16 cellular contexts compared by ENCODE assay signal in the genomic region with DNA sequence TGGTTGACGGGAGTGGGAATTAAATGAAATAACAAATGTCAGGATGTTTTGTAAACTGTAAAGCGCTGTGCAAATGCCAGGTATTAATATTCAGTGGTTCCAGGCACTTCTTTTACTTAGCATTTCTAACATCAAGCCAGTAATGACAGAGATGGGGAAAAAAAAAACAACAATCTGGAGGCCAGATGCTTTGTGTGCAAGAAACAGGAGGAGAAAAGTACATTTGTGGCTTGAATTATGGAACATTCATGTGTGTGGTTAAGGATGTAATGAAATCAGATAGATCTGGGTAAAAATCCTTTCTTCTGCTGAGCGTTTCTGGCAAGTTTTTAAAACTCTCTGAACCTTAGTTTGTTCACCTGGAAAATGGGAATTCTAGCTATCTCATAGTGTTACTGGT.
DNase-seq lines count a peak whose midpoint lies in the region; ATAC-seq lines count a peak whose summit lies in the region.
"Had no signal": no experiment of that assay in that cellular context is flagged by ENCODE, and none has a peak within 500 bp of the region (broad histone marks: within the 10 kb centered on the region; RNA-seq: fewer than 3 reads in every experiment).

No MANE protein-coding gene starts in this region.

- ATAC-seq in HG03342 (IDR thresholded peaks at IDR 0.05; ENCODE audit: unreplicated experiment) = no peak
- ATAC-seq: HCT116 had no signal

- DNase-seq in AG08395 (ENCODE audit: low spot score) (peak; percentile 10), GM03348 (ENCODE audit: low spot score) (peak; percentile 16), NCI-H1694 treated with DMSO at 0.1 percent for 48 hours (lab: John Stamatoyannopoulos, UW) (peak; percentile 8), epidermal melanocyte (ENCODE audit: insufficient read length, low spot score) (peak; percentile 49), UCSD-AML1 (lab: John Stamatoyannopoulos, UW; ENCODE audit: unreplicated experiment) (no peak), glomerular visceral epithelial cell (ENCODE audit: extremely low spot score) (no peak)
- DNase-seq in activated effector memory CD4-positive, alpha-beta T cell treated with anti-CD3 and anti-CD28 coated beads, Interleukin-2, amount 50 U/mL, for 16 hours = no peak
- DNase-seq: 8988T; BE2C; C1 segment of cervical spinal cord; Caco-2; CD4-positive, alpha-beta T cell; GOT3; H7 had no signal

Comparison
In these comparisons a context has a peak if more than half of its experiments do, and no peak if none do; other contexts are left out.
1. DNase-seq: peak in AG08395 (single experiment), GM03348 (single experiment), NCI-H1694 treated with DMSO at 0.1 percent for 48 hours (single experiment) and epidermal melanocyte (single experiment); none in UCSD-AML1 (single experiment), activated effector memory CD4-positive, alpha-beta T cell treated with anti-CD3 and anti-CD28 coated beads, Interleukin-2, amount 50 U/mL, for 16 hours (single experiment) and glomerular visceral epithelial cell (single experiment).